In genomic region chr14:70018713-70019201, GRCh38 we compare ENCODE assay signal across 9 cellular contexts.
DNase-seq lines count a peak whose midpoint lies in the region; ATAC-seq and TF ChIP-seq lines count a peak whose summit lies in the region.
"Had no signal": no experiment of that assay in that cellular context is flagged by ENCODE, and none has a peak within 500 bp of the region (broad histone marks: within the 10 kb centered on the region; RNA-seq: fewer than 3 reads in every experiment).

No MANE protein-coding gene starts in this region.

- peak overlapping the region; percentile 33 for H3K4me3 ChIP-seq in psoas muscle
- H3K4me3 ChIP-seq in PC-9 = no peak overlapping the region
- H3K4me3 ChIP-seq in Karpas-422 (ENCODE audit: low read length) = no peak overlapping the region
- H3K4me3 ChIP-seq: body of pancreas had no signal

- H3K27me3 ChIP-seq in psoas muscle (ENCODE audit: insufficient read depth in 3 of 3, low read length in 2 of 3) (no peaks in the 10 kb centered on the region), PC-9 (ENCODE audit: insufficient read depth, low read depth) (peaks cover 7% of the 10 kb centered on the region; the same call in 1 of the 2 replicates), Karpas-422 (ENCODE audit: low read length) (no peaks in the 10 kb centered on the region)
- H3K27me3 ChIP-seq: body of pancreas had no signal

- ATAC-seq in GM18498 (IDR thresholded peaks at IDR 0.05; ENCODE audit: unreplicated experiment) (peak; percentile 66), HG03520 (IDR thresholded peaks at IDR 0.05; ENCODE audit: unreplicated experiment) (peak; percentile 40), psoas muscle (peak; percentile 75 to 80 (median 78)), HG03108 (IDR thresholded peaks at IDR 0.05; ENCODE audit: unreplicated experiment) (no peak)
- ATAC-seq: body of pancreas had no signal

- no peaks in the 10 kb centered on the region for H3K36me3 ChIP-seq in psoas muscle (ENCODE audit: insufficient read depth in 1 of 2, low read depth in 1 of 2)
- H3K36me3 ChIP-seq in PC-9 (ENCODE audit: low read depth) = no peaks in the 10 kb centered on the region
- H3K36me3 ChIP-seq in Karpas-422 (ENCODE audit: insufficient read depth, low read length) = no peaks in the 10 kb centered on the region

- 9 to 24% (median 19%) methylated on average over 9 of the region's 9 CpGs for WGBS in psoas muscle, 3 donors

- H3K4me1 ChIP-seq in psoas muscle (peaks cover 7% of the 10 kb centered on the region), PC-9 (replicated peaks; ENCODE audit: insufficient read depth) (no peaks in the 10 kb centered on the region), Karpas-422 (ENCODE audit: low read length) (no peaks in the 10 kb centered on the region)
- H3K4me1 ChIP-seq: body of pancreas had no signal

- intact Hi-C loops in psoas muscle (cut with DNase I) = no loop called here
- intact Hi-C loops in PC-9 (cut with micrococcal nuclease; ENCODE audit: unreplicated experiment) = no loop called here

- DNase-seq in fibroblast of peridontal ligament (ENCODE audit: extremely low read depth) (peak; percentile 13), psoas muscle (peak in 1 of 2 donors; percentile 41), PC-9 (no peak), Karpas-422 (no peak)
- no peak for DNase-seq in activated CD4-positive, alpha-beta T cell treated with anti-CD3 and anti-CD28 coated beads, Interleukin-2, amount 50 U/mL, for 1 hour

- H3K9me3 ChIP-seq in psoas muscle (no peaks in the 10 kb centered on the region), PC-9 (ENCODE audit: insufficient read depth, low read depth) (no peaks in the 10 kb centered on the region), Karpas-422 (ENCODE audit: low read length) (no peaks in the 10 kb centered on the region)
- H3K9me3 ChIP-seq: body of pancreas had no signal

- CTCF ChIA-PET in PC-9 (lab: Charles Lee) = no interaction called here

- H3K4me2 ChIP-seq in PC-9 = no peak overlapping the region
- H3K4me2 ChIP-seq in Karpas-422 (ENCODE audit: low read depth, low read length, poor library complexity, severe bottlenecking) = no peak overlapping the region

- TF ChIP-seq CTCF in psoas muscle (IDR thresholded peaks at IDR 0.05) (no peak), PC-9 (conservative IDR thresholded peaks at IDR 0.05) (no peak)

- H4K20me1 ChIP-seq in PC-9 (ENCODE audit: insufficient read depth) (no peaks in the 10 kb centered on the region), Karpas-422 (ENCODE audit: insufficient read depth, low read depth, low read length) (0 out of 2 replicates have a peak, but pooled peaks cover 3% of the 10 kb centered on the region)

- H3K27ac ChIP-seq in psoas muscle = no peak overlapping the region
- H3K27ac ChIP-seq in PC-9 = no peak overlapping the region
- H3K27ac ChIP-seq in Karpas-422 (ENCODE audit: low read length) = no peak overlapping the region
- H3K27ac ChIP-seq: body of pancreas had no signal

- no TSS peak for BruUV-seq in PC-9 (replicated peaks; lab: Mats Ljungman, UMichigan)

- no peaks in the 10 kb centered on the region for H3F3A ChIP-seq in PC-9 (ENCODE audit: insufficient read depth, low read depth)

- POLR2A ChIA-PET in PC-9 (lab: Charles Lee; ENCODE audit: unreplicated experiment) = no interaction called here

- H3K79me2 ChIP-seq in PC-9 (ENCODE audit: low read depth) = no peaks in the 10 kb centered on the region
- no peaks in the 10 kb centered on the region for H3K79me2 ChIP-seq in Karpas-422 (ENCODE audit: low read length)

- no peak overlapping the region for H3K9ac ChIP-seq in Karpas-422 (ENCODE audit: low read length)

- H2AFZ ChIP-seq in PC-9 (no peak overlapping the region), Karpas-422 (ENCODE audit: low read length) (no peak overlapping the region)

- H3K9me2 ChIP-seq in PC-9 (ENCODE audit: insufficient read depth) (no peaks in the 10 kb centered on the region), Karpas-422 (replicated peaks; ENCODE audit: insufficient read depth, low read length) (no peaks in the 10 kb centered on the region)
